Comparison of ENCODE assay signal across 26 cellular contexts in genomic region chr7:137441451-137441850, GRCh38.
"Had no signal": no experiment of that assay in that cellular context is flagged by ENCODE, and none has a peak within 500 bp of the region (broad histone marks: within the 10 kb centered on the region; RNA-seq: fewer than 3 reads in every experiment).

No MANE protein-coding gene starts in this region.

- H3K27ac ChIP-seq: neutrophil, ovary, psoas muscle, right lobe of liver, upper lobe of right lung, VCaP had no signal

- H3K27me3 ChIP-seq: neutrophil, ovary, right lobe of liver, upper lobe of right lung had no signal

- H3K9me3 ChIP-seq: neutrophil, ovary, psoas muscle, right lobe of liver, upper lobe of right lung had no signal

- H3K4me3 ChIP-seq: ovary, psoas muscle, right lobe of liver, smooth muscle cell, upper lobe of right lung had no signal

- DNase-seq: activated CD4-positive, alpha-beta memory T cell treated with anti-CD3 and anti-CD28 coated beads, Interleukin-2, amount 10 ng/mL, durations not matched to agents 7 days and 5 days; activated CD4-positive, alpha-beta T cell treated with anti-CD3 and anti-CD28 coated beads, Interleukin-2, amount 10 ng/mL, durations not matched to agents 24 days and 14 days; activated effector memory CD4-positive, alpha-beta T cell treated with Interleukin-2 at 50 U/mL for 16 hours; activated naive CD4-positive, alpha-beta T cell treated with anti-CD3 and anti-CD28 coated beads, Interleukin-2, amount 10 ng/mL, durations not matched to agents 7 days and 5 days; activated T-cell treated with anti-CD3 and anti-CD28 coated beads, Interleukin-2, amount 50 U/mL, for 72 hours; amygdala; central memory CD4-positive, alpha-beta T cell; dermis blood vessel endothelial cell; effector CD8-positive, alpha-beta T cell; erythroblast; foreskin fibroblast; hippocampal formation; kidney glomerular epithelial cell; ovary; psoas muscle; right lobe of liver; stimulated activated CD4-positive, alpha-beta T cell treated with anti-CD3 and anti-CD28 coated beads, Interleukin-15, amount 100 ng/mL, for 24 hours; stimulated activated CD4-positive, alpha-beta T cell treated with anti-CD3 and anti-CD28 coated beads, Interleukin-2, amount 100 ng/mL, for 48 hours; stimulated activated CD8-positive, alpha-beta memory T cell treated with anti-CD3 and anti-CD28 coated beads, Interleukin-4, amount 100 ng/mL, for 48 hours; stimulated activated naive CD4-positive, alpha-beta T cell; upper lobe of right lung had no signal

- H3K4me2 ChIP-seq: smooth muscle cell had no signal

- ATAC-seq: activated CD4-positive, CD25-positive, alpha-beta regulatory T cell treated with anti-CD3 and anti-CD28 coated beads, Interleukin-2, amount 50 U/mL, for 24 hours; activated T-cell treated with anti-CD3 and anti-CD28 coated beads, Interleukin-2, amount 50 U/mL, for 72 hours; psoas muscle; right lobe of liver; SK-N-SH treated with all-trans-retinoic acid at 6 μM for 48 hours; upper lobe of right lung had no signal

- H3K36me3 ChIP-seq: neutrophil, ovary, right lobe of liver, upper lobe of right lung had no signal

- H3K4me1 ChIP-seq: psoas muscle, right lobe of liver, upper lobe of right lung had no signal
